In genomic region chr11:10488581-10489443, GRCh38 we compare ENCODE assay signal across 11 cellular contexts. TPM values are rescaled to one million over a fixed set of nuclear protein-coding genes. Genes with fewer than 3 reads are reported as not detected.
DNase-seq lines count a peak whose midpoint lies in the region; ATAC-seq and TF ChIP-seq lines count a peak whose summit lies in the region.
"Had no signal": no experiment of that assay in that cellular context is flagged by ENCODE, and none has a peak within 500 bp of the region (broad histone marks: within the 10 kb centered on the region; RNA-seq: fewer than 3 reads in every experiment).

No MANE protein-coding gene starts in this region.

- ATAC-seq in heart right ventricle = no peak

- H3K4me3 ChIP-seq in right atrium auricular region (no peak overlapping the region), heart right ventricle (no peak overlapping the region)

- H3K9me3 ChIP-seq in right atrium auricular region (no peaks in the 10 kb centered on the region), heart right ventricle (no peaks in the 10 kb centered on the region)

- H3K27me3 ChIP-seq in right atrium auricular region = no peaks in the 10 kb centered on the region
- H3K27me3 ChIP-seq in heart right ventricle = no peaks in the 10 kb centered on the region

- WGBS in heart right ventricle, 2 donors = 95% methylated on average over 11 of the region's 11 CpGs

- H3K4me1 ChIP-seq in right atrium auricular region (peaks cover 0 to 14% of the 10 kb centered on the region in 2 donors), heart right ventricle (peaks cover 0 to 23% (median 9%) of the 10 kb centered on the region in 9 donors)

- intact Hi-C loops in heart right ventricle (cut with DNase I) = no loop called here

- TF ChIP-seq CTCF in right atrium auricular region (IDR thresholded peaks at IDR 0.05) (no peak), heart right ventricle (IDR thresholded peaks at IDR 0.05) (no peak)

- DNase-seq in right atrium auricular region (ENCODE audit: low spot score) (peak; percentile 38), heart right ventricle (no peak), HPDE6-E6E7 (ENCODE audit: extremely low spot score) (peak; percentile 86), germinal center (ENCODE audit: low spot score) (peak; percentile 74), inferior parietal cortex (ENCODE audit: extremely low spot score) (no peak), dermis blood vessel endothelial cell (no peak), NCI-H524 treated with DMSO at 0.1 percent for 48 hours (lab: John Stamatoyannopoulos, UW) (no peak), SW 1271 (lab: John Stamatoyannopoulos, UW) (no peak)
- DNase-seq: activated T-cell treated with anti-CD3 and anti-CD28 coated beads, Interleukin-2, amount 50 U/mL, for 4 hours; kidney glomerular epithelial cell had no signal

- H3K27ac ChIP-seq in right atrium auricular region (no peak overlapping the region), heart right ventricle (no peak overlapping the region)
- H3K27ac ChIP-seq: C4-2B had no signal

- H3K36me3 ChIP-seq in right atrium auricular region = no peaks in the 10 kb centered on the region
- H3K36me3 ChIP-seq in heart right ventricle = peaks cover 0 to 72% (median 0%) of the 10 kb centered on the region in 9 donors

RNA-seq across cellular contexts. Expression of gene AMPD3, which starts 33.7 kb away (rescaled TPM):
- total RNA-seq in right atrium auricular region (1 to 10 TPM; 2.8 to 5.3 TPM), heart right ventricle (1 to 10 TPM; 1.4 to 8.7 (median 2.6) TPM), dermis blood vessel endothelial cell (1.0 and 2.3 TPM in 2 replicates)
- polyA plus RNA-seq in heart right ventricle = 1 to 10 TPM in 1 of 2 donors, under 1 TPM in 1; 0.59 to 1.2 TPM

RNA-seq across cellular contexts. Expression of gene RNF141, which starts 52.2 kb away (rescaled TPM):
- 10 to 100 TPM; 22.9 to 29.8 TPM for total RNA-seq in right atrium auricular region
- total RNA-seq in heart right ventricle = 10 to 100 TPM; 27.1 to 43.0 (median 35.7) TPM
- polyA plus RNA-seq in heart right ventricle = 1 to 10 TPM; 6.7 to 7.2 TPM
- 42.4 and 50.1 TPM in 2 replicates for total RNA-seq in dermis blood vessel endothelial cell

Comparison
In these comparisons a context has a peak if more than half of its experiments do, and no peak if none do; other contexts are left out.
1. DNase-seq: peak in right atrium auricular region (single experiment), HPDE6-E6E7 (single experiment) and germinal center (single experiment); none in heart right ventricle (0 of 2), inferior parietal cortex (single experiment), dermis blood vessel endothelial cell (single experiment), NCI-H524 treated with DMSO at 0.1 percent for 48 hours (single experiment) and SW 1271 (0 of 2).